In the genomic region with DNA sequence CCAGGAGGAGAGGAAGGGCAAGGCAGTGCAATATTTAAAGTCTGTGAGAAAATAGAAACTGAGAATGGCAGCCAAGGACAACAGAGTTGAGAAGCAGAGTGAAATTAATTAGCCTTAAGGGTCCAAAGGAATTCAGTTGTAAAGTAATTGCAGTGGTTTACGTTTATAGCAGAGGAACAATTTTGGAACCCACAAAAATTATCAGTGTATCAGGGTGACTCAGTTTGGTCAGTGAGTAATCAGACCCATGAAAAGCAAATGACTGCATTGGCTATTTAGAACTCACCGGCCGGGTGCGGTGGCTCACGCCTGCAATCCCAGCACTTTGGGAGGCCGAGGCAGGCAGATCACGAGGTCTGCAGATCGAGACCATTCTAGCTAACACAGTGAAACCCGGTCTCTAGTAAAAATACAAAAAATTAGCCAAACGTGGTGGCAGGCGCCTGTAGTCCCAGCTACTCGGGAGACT, we compare ENCODE assay signal across 17 cellular contexts.
DNase-seq lines count a peak whose midpoint lies in the region; ATAC-seq and TF ChIP-seq lines count a peak whose summit lies in the region.
"Had no signal": no experiment of that assay in that cellular context is flagged by ENCODE, and none has a peak within 500 bp of the region (broad histone marks: within the 10 kb centered on the region; RNA-seq: fewer than 3 reads in every experiment).

No MANE protein-coding gene starts in this region.

- WGBS in ovary, 3 donors = 85 to 92% (median 92%) methylated on average over 12 of the region's 12 CpGs

- peak overlapping the region; percentile 46 for H3K27ac Mint-ChIP-seq in activated naive CD8-positive, alpha-beta T cell treated with anti-CD3 and anti-CD28 coated beads, Interleukin-2, amount 10 ng/mL, durations not matched to agents 7 days and 5 days
- no peak overlapping the region for H3K27ac Mint-ChIP-seq in activated naive CD8-positive, alpha-beta T cell treated with anti-CD3 and anti-CD28 coated beads, Interleukin-2, amount 50 U/mL, for 24 hours
- H3K27ac Mint-ChIP-seq in T-helper 2 cell treated with Interferon-gamma antibody and Interleukin-4, amounts not matched to agents 5 μg/mL and 100 μg/mL, for 36 hours = no peak overlapping the region
- H3K27ac Mint-ChIP-seq: activated CD8-positive, alpha-beta T cell treated with anti-CD3 and anti-CD28 coated beads for 36 hours; memory B cell; T-cell had no signal

- H3K27ac ChIP-seq in Panc1 (ENCODE audit: low read length) = no peak overlapping the region
- H3K27ac ChIP-seq in fibroblast of lung (ENCODE audit: insufficient read depth, low read length) = no peak overlapping the region
- H3K27ac ChIP-seq in ovary = no peak overlapping the region
- H3K27ac ChIP-seq: esophagus muscularis mucosa, tibial nerve had no signal

- in situ Hi-C loops in Panc1 (cut with HindIII; ENCODE audit: low pct_unique_long_range_greater_than_20kb, low sequenced_read_pairs) = no loop called here

- H3K36me3 Mint-ChIP-seq in activated naive CD8-positive, alpha-beta T cell treated with anti-CD3 and anti-CD28 coated beads, Interleukin-2, amount 10 ng/mL, durations not matched to agents 7 days and 5 days = peaks cover 4% of the 10 kb centered on the region
- H3K36me3 Mint-ChIP-seq in activated naive CD8-positive, alpha-beta T cell treated with anti-CD3 and anti-CD28 coated beads, Interleukin-2, amount 50 U/mL, for 24 hours (ENCODE audit: low read depth) = no peaks in the 10 kb centered on the region
- peaks cover 1% of the 10 kb centered on the region for H3K36me3 Mint-ChIP-seq in T-helper 2 cell treated with Interferon-gamma antibody and Interleukin-4, amounts not matched to agents 5 μg/mL and 100 μg/mL, for 36 hours (ENCODE audit: low read depth)
- H3K36me3 Mint-ChIP-seq: memory B cell, T-cell had no signal

- H3K4me3 ChIP-seq in Panc1 (ENCODE audit: low read depth in 2 of 2, low read length in 2 of 2) (no peak overlapping the region), fibroblast of lung (replicated peaks in 1 of 4; ENCODE audit: control extremely low read depth in 1 of 4, insufficient read depth in 1 of 4, low read depth in 3 of 4, low read length in 4 of 4) (no peak overlapping the region), ovary (no peak overlapping the region)
- H3K4me3 ChIP-seq: A549, esophagus muscularis mucosa, tibial nerve had no signal

- H3K27me3 ChIP-seq in Panc1 (ENCODE audit: control insufficient read depth, insufficient read depth, low read length) (no peaks in the 10 kb centered on the region), fibroblast of lung (ENCODE audit: control insufficient read depth, insufficient read depth, low read length) (no peaks in the 10 kb centered on the region), ovary (no peaks in the 10 kb centered on the region)
- H3K27me3 ChIP-seq: esophagus muscularis mucosa, tibial nerve had no signal

- H2AFZ ChIP-seq in fibroblast of lung (ENCODE audit: low read length) = no peak overlapping the region

- POLR2A ChIA-PET in activated naive CD8-positive, alpha-beta T cell treated with anti-CD3 and anti-CD28 coated beads, Interleukin-2, amount 10 ng/mL, durations not matched to agents 7 days and 5 days (lab: Charles Lee) = no interaction called here
- POLR2A ChIA-PET in Panc1 (lab: Charles Lee) = no interaction called here

- H3K4me2 ChIP-seq in fibroblast of lung (ENCODE audit: extremely low read depth, insufficient read depth, low read length) = no peak overlapping the region
- H3K4me2 ChIP-seq: A549 had no signal

- CTCF ChIA-PET in Panc1 (lab: Charles Lee) = no interaction called here

- H3K9ac ChIP-seq in fibroblast of lung (ENCODE audit: insufficient read depth, low read length) = no peak overlapping the region

- TF ChIP-seq POLR2A in ovary (IDR thresholded peaks at IDR 0.05) = no peak

- no peak overlapping the region for H3K4me3 Mint-ChIP-seq in activated naive CD8-positive, alpha-beta T cell treated with anti-CD3 and anti-CD28 coated beads, Interleukin-2, amount 10 ng/mL, durations not matched to agents 7 days and 5 days
- H3K4me3 Mint-ChIP-seq in activated naive CD8-positive, alpha-beta T cell treated with anti-CD3 and anti-CD28 coated beads, Interleukin-2, amount 50 U/mL, for 24 hours = no peak overlapping the region
- no peak overlapping the region for H3K4me3 Mint-ChIP-seq in T-helper 2 cell treated with Interferon-gamma antibody and Interleukin-4, amounts not matched to agents 5 μg/mL and 100 μg/mL, for 36 hours
- H3K4me3 Mint-ChIP-seq: activated CD8-positive, alpha-beta T cell treated with anti-CD3 and anti-CD28 coated beads for 36 hours; memory B cell; T-cell had no signal

- no peak for DNase-seq in activated naive CD8-positive, alpha-beta T cell treated with anti-CD3 and anti-CD28 coated beads, Interleukin-2, amount 10 ng/mL, durations not matched to agents 7 days and 5 days
- DNase-seq in activated naive CD8-positive, alpha-beta T cell treated with anti-CD3 and anti-CD28 coated beads, Interleukin-2, amount 50 U/mL, for 24 hours = no peak
- no peak for DNase-seq in Panc1 (ENCODE audit: low read depth, low spot score)
- peak; percentile 59 to 96 for DNase-seq in fibroblast of lung (ENCODE audit: low read depth in 2 of 2)
- DNase-seq in ovary = no peak
- DNase-seq in AML-193 (lab: John Stamatoyannopoulos, UW) = no peak
- no peak for DNase-seq in middle frontal gyrus (ENCODE audit: extremely low spot score, low spot score)
- no peak for DNase-seq in T-helper 2 cell treated with Interferon-gamma antibody and Interleukin-4, amounts not matched to agents 5 μg/mL and 100 μg/mL, for 36 hours (ENCODE audit: low spot score)
- DNase-seq: activated CD8-positive, alpha-beta T cell treated with anti-CD3 and anti-CD28 coated beads for 36 hours; activated gamma-delta T cell; NCI-H2171 treated with DMSO at 0.1 percent for 48 hours; stimulated activated CD4-positive, alpha-beta T cell treated with anti-CD3 and anti-CD28 coated beads, Interleukin-15, amount 100 ng/mL, for 24 hours; T-cell had no signal

- H3K9me3 ChIP-seq in Panc1 (ENCODE audit: control insufficient read depth, insufficient read depth, low read depth, low read length) = no peaks in the 10 kb centered on the region
- H3K9me3 ChIP-seq in fibroblast of lung (ENCODE audit: control insufficient read depth, insufficient read depth, low read depth, low read length) = no peaks in the 10 kb centered on the region
- no peaks in the 10 kb centered on the region for H3K9me3 ChIP-seq in ovary
- H3K9me3 ChIP-seq: A549, esophagus muscularis mucosa, tibial nerve had no signal

- TF ChIP-seq EP300 in ovary (IDR thresholded peaks at IDR 0.05) = no peak

- no peak for ATAC-seq in activated naive CD8-positive, alpha-beta T cell treated with anti-CD3 and anti-CD28 coated beads, Interleukin-2, amount 10 ng/mL, durations not matched to agents 7 days and 5 days (ENCODE audit: low read depth)
- no peak for ATAC-seq in activated naive CD8-positive, alpha-beta T cell treated with anti-CD3 and anti-CD28 coated beads, Interleukin-2, amount 50 U/mL, for 24 hours
- peak; percentile 87 for ATAC-seq in Panc1
- ATAC-seq: A549; activated CD8-positive, alpha-beta T cell treated with anti-CD3 and anti-CD28 coated beads for 36 hours; T-cell had no signal

- no peaks in the 10 kb centered on the region for H4K20me1 ChIP-seq in fibroblast of lung (ENCODE audit: control insufficient read depth, extremely low read depth, insufficient read depth, low read length)

- H3K27me3 Mint-ChIP-seq in activated naive CD8-positive, alpha-beta T cell treated with anti-CD3 and anti-CD28 coated beads, Interleukin-2, amount 10 ng/mL, durations not matched to agents 7 days and 5 days = no peaks in the 10 kb centered on the region
- H3K27me3 Mint-ChIP-seq in activated naive CD8-positive, alpha-beta T cell treated with anti-CD3 and anti-CD28 coated beads, Interleukin-2, amount 50 U/mL, for 24 hours = no peaks in the 10 kb centered on the region
- no peaks in the 10 kb centered on the region for H3K27me3 Mint-ChIP-seq in T-helper 2 cell treated with Interferon-gamma antibody and Interleukin-4, amounts not matched to agents 5 μg/mL and 100 μg/mL, for 36 hours (ENCODE audit: low read depth)
- H3K27me3 Mint-ChIP-seq: activated CD8-positive, alpha-beta T cell treated with anti-CD3 and anti-CD28 coated beads for 36 hours; memory B cell; T-cell had no signal

- H3K4me1 ChIP-seq in Panc1 (ENCODE audit: control insufficient read depth, insufficient read depth, low read length) = no peaks in the 10 kb centered on the region
- H3K4me1 ChIP-seq in fibroblast of lung (ENCODE audit: control insufficient read depth, extremely low read depth, insufficient read depth, low read length) = no peaks in the 10 kb centered on the region
- no peaks in the 10 kb centered on the region for H3K4me1 ChIP-seq in ovary (ENCODE audit: insufficient read depth)
- H3K4me1 ChIP-seq: esophagus muscularis mucosa, tibial nerve had no signal

- no peaks in the 10 kb centered on the region for H3K79me2 ChIP-seq in fibroblast of lung (ENCODE audit: control insufficient read depth, insufficient read depth, low read length)

- H3K4me1 Mint-ChIP-seq in activated naive CD8-positive, alpha-beta T cell treated with anti-CD3 and anti-CD28 coated beads, Interleukin-2, amount 10 ng/mL, durations not matched to agents 7 days and 5 days = peaks cover 8% of the 10 kb centered on the region
- H3K4me1 Mint-ChIP-seq in activated naive CD8-positive, alpha-beta T cell treated with anti-CD3 and anti-CD28 coated beads, Interleukin-2, amount 50 U/mL, for 24 hours = peaks cover 10% of the 10 kb centered on the region
- peaks cover 27% of the 10 kb centered on the region for H3K4me1 Mint-ChIP-seq in T-helper 2 cell treated with Interferon-gamma antibody and Interleukin-4, amounts not matched to agents 5 μg/mL and 100 μg/mL, for 36 hours (ENCODE audit: low read depth)
- H3K4me1 Mint-ChIP-seq: memory B cell had no signal

- TF ChIP-seq CTCF in Panc1 (IDR thresholded peaks at IDR 0.05) = no peak
- TF ChIP-seq CTCF in fibroblast of lung (conservative IDR thresholded peaks at IDR 0.05 in 1 of 2, IDR thresholded peaks at IDR 0.05 in 1 of 2; ENCODE audit: low read depth in 1 of 2, low read length in 2 of 2) = no peak
- no peak for TF ChIP-seq CTCF in ovary (IDR thresholded peaks at IDR 0.05)

- H3K36me3 ChIP-seq in Panc1 (ENCODE audit: control insufficient read depth, insufficient read depth, low read length) = no peaks in the 10 kb centered on the region
- no peaks in the 10 kb centered on the region for H3K36me3 ChIP-seq in fibroblast of lung (ENCODE audit: control insufficient read depth, insufficient read depth, low read length)
- H3K36me3 ChIP-seq in ovary = no peaks in the 10 kb centered on the region
- H3K36me3 ChIP-seq: esophagus muscularis mucosa, tibial nerve had no signal

- H3K9me3 Mint-ChIP-seq in activated naive CD8-positive, alpha-beta T cell treated with anti-CD3 and anti-CD28 coated beads, Interleukin-2, amount 10 ng/mL, durations not matched to agents 7 days and 5 days = peaks cover 4% of the 10 kb centered on the region
- H3K9me3 Mint-ChIP-seq in activated naive CD8-positive, alpha-beta T cell treated with anti-CD3 and anti-CD28 coated beads, Interleukin-2, amount 50 U/mL, for 24 hours = no peaks in the 10 kb centered on the region
- no peaks in the 10 kb centered on the region for H3K9me3 Mint-ChIP-seq in T-helper 2 cell treated with Interferon-gamma antibody and Interleukin-4, amounts not matched to agents 5 μg/mL and 100 μg/mL, for 36 hours
- H3K9me3 Mint-ChIP-seq: activated CD8-positive, alpha-beta T cell treated with anti-CD3 and anti-CD28 coated beads for 36 hours; memory B cell; T-cell had no signal

- BruUV-seq in Panc1 (replicated peaks; lab: Mats Ljungman, UMichigan) = no TSS peak

- intact Hi-C loops in Panc1 (cut with micrococcal nuclease; ENCODE audit: unreplicated experiment) = no loop called here
- intact Hi-C loops in ovary (cut with DNase I) = no loop called here

Comparison
In these comparisons a context has a peak if more than half of its experiments do, and no peak if none do; other contexts are left out.
1. DNase-seq: peak in fibroblast of lung (2 of 2); none in activated naive CD8-positive, alpha-beta T cell treated with anti-CD3 and anti-CD28 coated beads, Interleukin-2, amount 10 ng/mL, durations not matched to agents 7 days and 5 days (single experiment), activated naive CD8-positive, alpha-beta T cell treated with anti-CD3 and anti-CD28 coated beads, Interleukin-2, amount 50 U/mL, for 24 hours (single experiment), Panc1 (single experiment), ovary (0 of 5), AML-193 (0 of 2), middle frontal gyrus (single experiment) and T-helper 2 cell treated with Interferon-gamma antibody and Interleukin-4, amounts not matched to agents 5 μg/mL and 100 μg/mL, for 36 hours (single experiment).